25 cellular contexts compared by ENCODE assay signal in the genomic region with DNA sequence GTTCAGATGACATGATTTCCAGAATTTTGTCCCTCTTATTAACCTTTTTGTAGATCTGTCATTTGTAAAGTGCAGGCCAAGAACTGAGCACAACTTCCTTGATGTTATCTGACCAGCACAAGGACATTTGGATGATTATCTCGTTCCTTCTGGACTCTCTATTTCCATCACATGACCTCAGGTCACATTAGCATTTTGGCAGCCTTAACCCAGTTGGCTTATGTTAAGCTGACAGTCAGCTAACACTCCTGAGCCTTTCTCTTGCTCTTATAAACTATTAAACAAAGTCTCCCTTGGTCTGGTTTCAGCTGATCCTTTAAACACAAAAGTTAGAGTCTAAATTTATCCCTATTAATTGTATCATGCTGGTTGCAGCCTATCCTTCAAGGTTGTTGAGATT.
DNase-seq lines count a peak whose midpoint lies in the region; ATAC-seq and TF ChIP-seq lines count a peak whose summit lies in the region.
"Had no signal": no experiment of that assay in that cellular context is flagged by ENCODE, and none has a peak within 500 bp of the region (broad histone marks: within the 10 kb centered on the region; RNA-seq: fewer than 3 reads in every experiment).

No MANE protein-coding gene starts in this region.

- H3K36me3 ChIP-seq in fibroblast of lung (ENCODE audit: control insufficient read depth, insufficient read depth, low read length), result no peaks in the 10 kb centered on the region
- H3K36me3 ChIP-seq: lower lobe of right lung had no signal

- H3K27ac ChIP-seq in fibroblast of lung (ENCODE audit: insufficient read depth, low read length), result no peak overlapping the region
- H3K27ac ChIP-seq: lower lobe of right lung had no signal

- intact Hi-C loops in Right ventricle myocardium inferior (cut with DNase I) (no loop called here), cardiac septum (cut with DNase I) (no loop called here)

- no peak overlapping the region for H3K4me2 ChIP-seq in fibroblast of lung (ENCODE audit: extremely low read depth, insufficient read depth, low read length)

- no peak overlapping the region for H2AFZ ChIP-seq in fibroblast of lung (ENCODE audit: low read length)

- no peaks in the 10 kb centered on the region for H4K20me1 ChIP-seq in fibroblast of lung (ENCODE audit: control insufficient read depth, extremely low read depth, insufficient read depth, low read length)

- TF ChIP-seq CTCF in fibroblast of lung (conservative IDR thresholded peaks at IDR 0.05 in 1 of 2, IDR thresholded peaks at IDR 0.05 in 1 of 2; ENCODE audit: low read depth in 1 of 2, low read length in 2 of 2), result no peak

- H3K27me3 ChIP-seq in fibroblast of lung (ENCODE audit: control insufficient read depth, insufficient read depth, low read length), result no peaks in the 10 kb centered on the region

- ATAC-seq in Right ventricle myocardium inferior (peak; percentile 81), HG02642 (IDR thresholded peaks at IDR 0.05; ENCODE audit: poor library complexity, unreplicated experiment) (no peak), HG03025 (IDR thresholded peaks at IDR 0.05; ENCODE audit: low FRiP score, unreplicated experiment) (no peak)
- ATAC-seq: activated CD8-positive, alpha-beta T cell treated with anti-CD3 and anti-CD28 coated beads, Interleukin-2, amount 10 ng/mL, durations not matched to agents 7 days and 5 days; activated T-helper 17 cell treated with anti-CD3 and anti-CD28 coated beads, Interleukin-2, amount 50 U/mL, for 72 hours; lower lobe of right lung; naive thymus-derived CD8-positive, alpha-beta T cell; stimulated activated effector memory CD8-positive, alpha-beta T cell treated with anti-CD3 and anti-CD28 coated beads, Interleukin-12 subunit alpha, Interleukin-12 subunit beta, amount 100 ng/mL, for 72 hours had no signal

- H3K4me3 ChIP-seq in fibroblast of lung (replicated peaks in 1 of 4; ENCODE audit: control extremely low read depth in 1 of 4, insufficient read depth in 1 of 4, low read depth in 3 of 4, low read length in 4 of 4), result no peak overlapping the region
- H3K4me3 ChIP-seq: lower lobe of right lung had no signal

- H3K79me2 ChIP-seq in fibroblast of lung (ENCODE audit: control insufficient read depth, insufficient read depth, low read length), result no peaks in the 10 kb centered on the region

- DNase-seq in Right ventricle myocardium inferior (ENCODE audit: missing footprints), result no peak
- no peak for DNase-seq in cardiac septum (ENCODE audit: low spot score)
- peak; percentile 3 to 9 for DNase-seq in fibroblast of lung (ENCODE audit: low read depth in 2 of 2)
- peak; percentile 14 for DNase-seq in iris pigment epithelial cell (ENCODE audit: low read depth)
- DNase-seq in dermis blood vessel endothelial cell, result no peak
- no peak for DNase-seq in COR-L47 (lab: John Stamatoyannopoulos, UW)
- DNase-seq: activated CD4-positive, alpha-beta T cell treated with anti-CD3 and anti-CD28 coated beads for 4 hours; activated CD8-positive, alpha-beta T cell treated with anti-CD3 and anti-CD28 coated beads, Interleukin-2, amount 10 ng/mL, durations not matched to agents 7 days and 5 days; activated naive CD4-positive, alpha-beta T cell treated with anti-CD3 and anti-CD28 coated beads, Interleukin-2, amount 10 ng/mL, durations not matched to agents 7 days and 5 days; Calu3; effector CD8-positive, alpha-beta T cell; GOT3; KG1; lower lobe of right lung; midbrain; MM.1S; naive thymus-derived CD8-positive, alpha-beta T cell; NCI-H2029 treated with DMSO at 0.1 percent for 48 hours; nucleus accumbens; SHP77 treated with DMSO at 0.1 percent for 48 hours; trophoblast cell had no signal

- H3K9me3 ChIP-seq in fibroblast of lung (ENCODE audit: control insufficient read depth, insufficient read depth, low read depth, low read length), result no peaks in the 10 kb centered on the region
- H3K9me3 ChIP-seq: lower lobe of right lung had no signal

- H3K9ac ChIP-seq in fibroblast of lung (ENCODE audit: insufficient read depth, low read length), result no peak overlapping the region

- no peaks in the 10 kb centered on the region for H3K4me1 ChIP-seq in fibroblast of lung (ENCODE audit: control insufficient read depth, extremely low read depth, insufficient read depth, low read length)
- H3K4me1 ChIP-seq: lower lobe of right lung had no signal

Comparison
In these comparisons a context has a peak if more than half of its experiments do, and no peak if none do; other contexts are left out.
1. DNase-seq: peak in fibroblast of lung (2 of 2) and iris pigment epithelial cell (single experiment); none in Right ventricle myocardium inferior (single experiment), cardiac septum (single experiment), dermis blood vessel endothelial cell (single experiment) and COR-L47 (single experiment).